16 cellular contexts compared by ENCODE assay signal in genomic region chr1:12603224-12603623, GRCh38. TPM values are rescaled to one million over a fixed set of nuclear protein-coding genes. Genes with fewer than 3 reads are reported as not detected.
DNase-seq lines count a peak whose midpoint lies in the region; ATAC-seq and TF ChIP-seq lines count a peak whose summit lies in the region.
"Had no signal": no experiment of that assay in that cellular context is flagged by ENCODE, and none has a peak within 500 bp of the region (broad histone marks: within the 10 kb centered on the region; RNA-seq: fewer than 3 reads in every experiment).

No MANE protein-coding gene starts in this region.

- H3K9me3 ChIP-seq in T-helper 17 cell (ENCODE audit: control insufficient read depth, low read length, poor library complexity, severe bottlenecking): no peaks in the 10 kb centered on the region
- no peaks in the 10 kb centered on the region for H3K9me3 ChIP-seq in liver (ENCODE audit: control insufficient read depth in 4 of 4, low read length in 3 of 4)
- H3K9me3 ChIP-seq in thoracic aorta: no peaks in the 10 kb centered on the region
- H3K9me3 ChIP-seq: neutrophil had no signal

- DNase-seq in activated naive CD4-positive, alpha-beta T cell treated with anti-CD3 and anti-CD28 coated beads, Interleukin-2, amount 10 ng/mL, durations not matched to agents 7 days and 5 days: no peak
- no peak for DNase-seq in activated naive CD4-positive, alpha-beta T cell treated with anti-CD3 and anti-CD28 coated beads, Interleukin-2, amount 50 U/mL, for 16 hours
- DNase-seq in T-helper 17 cell (no peak), thoracic aorta (ENCODE audit: low spot score) (no peak), DMS 273 treated with DMSO at 0.1 percent for 48 hours (lab: John Stamatoyannopoulos, UW) (no peak), SHP77 (lab: John Stamatoyannopoulos, UW) (no peak), UCSD-AML1 (lab: John Stamatoyannopoulos, UW; ENCODE audit: unreplicated experiment) (no peak)
- DNase-seq: ACHN, kidney glomerular epithelial cell, NCI-H2171 treated with DMSO at 0.1 percent for 48 hours, substantia nigra had no signal

- H3K4me3 ChIP-seq in liver (ENCODE audit: low read depth in 1 of 3, low read length in 3 of 3): no peak overlapping the region
- no peak overlapping the region for H3K4me3 ChIP-seq in thoracic aorta
- H3K4me3 ChIP-seq: skin epidermis had no signal

- peaks cover 10% of the 10 kb centered on the region for H3K27me3 Mint-ChIP-seq in activated naive CD4-positive, alpha-beta T cell treated with anti-CD3 and anti-CD28 coated beads, Interleukin-2, amount 10 ng/mL, durations not matched to agents 7 days and 5 days
- no peaks in the 10 kb centered on the region for H3K27me3 Mint-ChIP-seq in T-helper 17 cell

- CTCF ChIA-PET in activated naive CD4-positive, alpha-beta T cell treated with anti-CD3 and anti-CD28 coated beads, Interleukin-2, amount 10 ng/mL, durations not matched to agents 7 days and 5 days (lab: Charles Lee): interaction anchor here (1.2 to 1.7 kb wide), 2 partner anchors 11 to 16 kb away, joined by 4 to 11 read pairs; no protein-coding TSS in a partner anchor

- H3K36me3 ChIP-seq in liver (ENCODE audit: control insufficient read depth in 4 of 4, insufficient read depth in 3 of 4, low read depth in 1 of 4, low read length in 3 of 4) (peaks cover 0 to 4% (median 1%) of the 10 kb centered on the region in 4 donors), thoracic aorta (no peaks in the 10 kb centered on the region)
- H3K36me3 ChIP-seq: neutrophil had no signal

- ATAC-seq in T-helper 17 cell (no peak), thoracic aorta (ENCODE audit: insufficient number of reproducible peaks, low FRiP score, low read depth) (no peak)

- H3K4me1 ChIP-seq in liver (ENCODE audit: control insufficient read depth in 4 of 4, insufficient read depth in 4 of 4, low read length in 3 of 4) (peaks cover 38 to 80% (median 75%) of the 10 kb centered on the region in 4 donors), thoracic aorta (ENCODE audit: control insufficient read depth in 1 of 2, low read depth in 2 of 2) (peaks cover 38 to 75% of the 10 kb centered on the region in 2 donors)

- TF ChIP-seq RAD21 in liver (IDR thresholded peaks at IDR 0.05): no peak

- peaks cover 6% of the 10 kb centered on the region for H3K9me3 Mint-ChIP-seq in activated naive CD4-positive, alpha-beta T cell treated with anti-CD3 and anti-CD28 coated beads, Interleukin-2, amount 10 ng/mL, durations not matched to agents 7 days and 5 days

- peaks cover 63% of the 10 kb centered on the region for H3K4me1 Mint-ChIP-seq in activated naive CD4-positive, alpha-beta T cell treated with anti-CD3 and anti-CD28 coated beads, Interleukin-2, amount 10 ng/mL, durations not matched to agents 7 days and 5 days
- H3K4me1 Mint-ChIP-seq in T-helper 17 cell: peaks cover 32% of the 10 kb centered on the region

- 60% methylated on average over 9 of the region's 9 CpGs for WGBS in liver

- peak overlapping the region; percentile 88 for H3K27ac Mint-ChIP-seq in activated naive CD4-positive, alpha-beta T cell treated with anti-CD3 and anti-CD28 coated beads, Interleukin-2, amount 10 ng/mL, durations not matched to agents 7 days and 5 days
- peak overlapping the region; percentile 97 for H3K27ac Mint-ChIP-seq in T-helper 17 cell

- H3K27me3 ChIP-seq in liver (ENCODE audit: control insufficient read depth in 4 of 4, insufficient read depth in 4 of 4, low read length in 3 of 4) (no peaks in the 10 kb centered on the region), thoracic aorta (replicated peaks; ENCODE audit: insufficient read depth) (no peaks in the 10 kb centered on the region)

- H3K27ac ChIP-seq in liver (ENCODE audit: low read depth in 1 of 2, low read length in 2 of 2): peak overlapping the region; percentile 94 to 96
- peak overlapping the region; percentile 58 to 95 for H3K27ac ChIP-seq in thoracic aorta
- H3K27ac ChIP-seq: neutrophil had no signal

- peak overlapping the region in 1 of 2 donors; percentile 78 for H3K9ac ChIP-seq in liver (ENCODE audit: low read depth in 1 of 2, low read length in 2 of 2)

- TF ChIP-seq CTCF in liver (IDR thresholded peaks at IDR 0.05; ENCODE audit: low read depth, low read length, missing input control) (no peak), thoracic aorta (IDR thresholded peaks at IDR 0.05) (no peak)

- H3K36me3 Mint-ChIP-seq in activated naive CD4-positive, alpha-beta T cell treated with anti-CD3 and anti-CD28 coated beads, Interleukin-2, amount 10 ng/mL, durations not matched to agents 7 days and 5 days: peaks cover 43% of the 10 kb centered on the region
- peaks cover 2% of the 10 kb centered on the region for H3K36me3 Mint-ChIP-seq in T-helper 17 cell (ENCODE audit: low read depth)

- no peak overlapping the region for H3K4me3 Mint-ChIP-seq in activated naive CD4-positive, alpha-beta T cell treated with anti-CD3 and anti-CD28 coated beads, Interleukin-2, amount 10 ng/mL, durations not matched to agents 7 days and 5 days
- H3K4me3 Mint-ChIP-seq in T-helper 17 cell: no peak overlapping the region

TF ChIP-seq in liver, 16 proteins besides CTCF, POLR2A, EP300 and RAD21:
- TF ChIP-seq TAF1 (conservative IDR thresholded peaks at IDR 0.05) (no peak), SP1 (IDR thresholded peaks at IDR 0.05) (no peak), HNF4A (conservative IDR thresholded peaks at IDR 0.05) (no peak), ZBTB33 (IDR thresholded peaks at IDR 0.05) (no peak), EGR1 (IDR thresholded peaks at IDR 0.05; ENCODE audit: low read depth in 2 of 2) (no peak), REST (IDR thresholded peaks at IDR 0.05) (no peak), MAX (IDR thresholded peaks at IDR 0.05) (no peak), YY1 (IDR thresholded peaks at IDR 0.05) (no peak), HNF4G (IDR thresholded peaks at IDR 0.05) (no peak), ATF3 (IDR thresholded peaks at IDR 0.05) (no peak), RXRA (IDR thresholded peaks at IDR 0.05) (no peak), FOXA2 (IDR thresholded peaks at IDR 0.05) (no peak), GABPA (IDR thresholded peaks at IDR 0.05 in 1 of 2, conservative IDR thresholded peaks at IDR 0.05 in 1 of 2) (no peak)
TF ChIP-seq in liver: peak in this region for 0.

RNA-seq across cellular contexts. Expression of gene DHRS3, which starts 14.8 kb away (rescaled TPM):
- total RNA-seq in T-helper 17 cell (10 to 100 TPM; 31.0 to 38.3 TPM), liver (100 to 1,000 TPM in 1 of 2 donors, 10 to 100 TPM in 1; 62.6 to 146 TPM), thoracic aorta (100 to 1,000 TPM in 1 of 2 donors, 10 to 100 TPM in 1; 65.9 to 150 TPM)
- polyA plus RNA-seq in liver: 100 to 1,000 TPM; 170 to 185 TPM

RNA-seq across cellular contexts. Expression of gene AADACL4, which starts 40.7 kb away (rescaled TPM):
- not detected for total RNA-seq in T-helper 17 cell
- total RNA-seq in liver: not detected
- not detected for polyA plus RNA-seq in liver
- total RNA-seq in thoracic aorta: not detected
- total RNA-seq: glomerular endothelial cell, HT-29 had no signal
